Comparison of ENCODE assay signal across 8 cellular contexts in the genomic region with DNA sequence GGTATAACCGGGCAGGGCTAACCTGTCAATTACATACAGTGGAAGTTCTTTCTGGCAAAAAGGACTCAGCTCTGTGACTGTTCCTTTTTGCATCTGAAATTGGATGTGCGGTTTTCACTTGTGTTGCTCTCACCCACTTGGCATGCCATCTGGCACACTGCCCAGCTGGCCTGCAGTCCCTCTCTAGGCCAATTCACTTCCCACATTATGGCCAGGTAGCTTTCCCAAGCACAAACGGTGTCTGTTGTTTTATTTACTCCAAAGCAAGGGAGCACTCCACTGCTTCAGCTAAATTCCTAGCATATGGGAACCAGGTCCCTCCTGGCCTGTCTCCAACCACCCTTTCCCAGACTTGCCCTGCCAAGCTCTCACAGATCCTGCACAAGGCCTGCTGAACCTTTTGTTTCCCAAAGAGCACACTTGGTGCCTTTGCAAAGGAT.
DNase-seq lines count a peak whose midpoint lies in the region; ATAC-seq lines count a peak whose summit lies in the region.

No MANE protein-coding gene starts in this region.

- H3K27ac Mint-ChIP-seq in activated CD8-positive, alpha-beta memory T cell treated with anti-CD3 and anti-CD28 coated beads, Interleukin-2, amount 10 ng/mL, durations not matched to agents 7 days and 5 days = no peak overlapping the region

- CTCF ChIA-PET in activated CD8-positive, alpha-beta memory T cell treated with anti-CD3 and anti-CD28 coated beads, Interleukin-2, amount 10 ng/mL, durations not matched to agents 7 days and 5 days (lab: Charles Lee) = interaction anchor here (1.2 kb wide), 1 partner anchor 9 kb away, joined by 3 read pairs; no protein-coding TSS in a partner anchor

- no peak overlapping the region for H3K4me3 Mint-ChIP-seq in activated CD8-positive, alpha-beta memory T cell treated with anti-CD3 and anti-CD28 coated beads, Interleukin-2, amount 10 ng/mL, durations not matched to agents 7 days and 5 days

- ATAC-seq in left ventricle myocardium superior (peak; percentile 81), GM18502 (IDR thresholded peaks at IDR 0.05; ENCODE audit: poor library complexity, unreplicated experiment) (no peak)
- ATAC-seq in activated CD8-positive, alpha-beta memory T cell treated with anti-CD3 and anti-CD28 coated beads, Interleukin-2, amount 10 ng/mL, durations not matched to agents 7 days and 5 days = no peak

- no peaks in the 10 kb centered on the region for H3K9me3 Mint-ChIP-seq in activated CD8-positive, alpha-beta memory T cell treated with anti-CD3 and anti-CD28 coated beads, Interleukin-2, amount 10 ng/mL, durations not matched to agents 7 days and 5 days (ENCODE audit: low read depth)

- intact Hi-C loops in left ventricle myocardium superior (cut with micrococcal nuclease) = no loop called here

- DNase-seq in AG08396 (ENCODE audit: low spot score) = peak; percentile 38
- peak; percentile 25 for DNase-seq in LoVo (ENCODE audit: low spot score)
- DNase-seq in SW480 (ENCODE audit: low spot score) = peak; percentile 35
- DNase-seq in left ventricle myocardium superior = peak; percentile 76
- DNase-seq in AML-193 (lab: John Stamatoyannopoulos, UW) = no peak
- DNase-seq in activated CD8-positive, alpha-beta memory T cell treated with anti-CD3 and anti-CD28 coated beads, Interleukin-2, amount 10 ng/mL, durations not matched to agents 7 days and 5 days = no peak
- no peak for DNase-seq in HuH-7.5 (ENCODE audit: low spot score)

- H3K36me3 Mint-ChIP-seq in activated CD8-positive, alpha-beta memory T cell treated with anti-CD3 and anti-CD28 coated beads, Interleukin-2, amount 10 ng/mL, durations not matched to agents 7 days and 5 days = no peaks in the 10 kb centered on the region

- no peaks in the 10 kb centered on the region for H3K27me3 Mint-ChIP-seq in activated CD8-positive, alpha-beta memory T cell treated with anti-CD3 and anti-CD28 coated beads, Interleukin-2, amount 10 ng/mL, durations not matched to agents 7 days and 5 days

- H3K4me1 Mint-ChIP-seq in activated CD8-positive, alpha-beta memory T cell treated with anti-CD3 and anti-CD28 coated beads, Interleukin-2, amount 10 ng/mL, durations not matched to agents 7 days and 5 days = no peaks in the 10 kb centered on the region

Comparison
In these comparisons a context has a peak if more than half of its experiments do, and no peak if none do; other contexts are left out.
1. DNase-seq: peak in AG08396 (single experiment), LoVo (single experiment), SW480 (single experiment) and left ventricle myocardium superior (single experiment); none in AML-193 (0 of 2), activated CD8-positive, alpha-beta memory T cell treated with anti-CD3 and anti-CD28 coated beads, Interleukin-2, amount 10 ng/mL, durations not matched to agents 7 days and 5 days (single experiment) and HuH-7.5 (single experiment).